Comparison of ENCODE assay signal across 15 cellular contexts in the genomic region with DNA sequence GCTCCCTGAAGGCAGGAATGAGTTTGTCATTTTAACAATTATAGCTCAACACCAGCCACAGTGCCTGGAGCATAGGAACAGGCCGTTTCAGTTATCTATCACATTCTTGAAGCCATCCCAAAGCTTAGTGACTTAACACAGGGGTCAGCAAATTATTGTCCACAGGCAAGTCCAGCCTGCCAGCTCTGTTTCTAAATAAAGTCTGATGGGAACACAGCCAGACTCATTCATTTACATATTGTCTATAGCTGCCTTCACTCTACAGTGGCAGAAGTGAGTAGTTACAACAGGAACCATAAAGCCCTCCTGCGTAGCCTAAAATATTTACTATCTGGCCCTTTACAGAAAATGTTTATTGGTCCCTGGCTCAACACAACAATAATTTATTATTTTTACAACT.
"Had no signal": no experiment of that assay in that cellular context is flagged by ENCODE, and none has a peak within 500 bp of the region (broad histone marks: within the 10 kb centered on the region; RNA-seq: fewer than 3 reads in every experiment).

No MANE protein-coding gene starts in this region.

- H3K9me3 ChIP-seq: psoas muscle, testis, upper lobe of left lung had no signal

- H3K9ac ChIP-seq: neural progenitor cell had no signal

- H3K4me3 ChIP-seq: neural progenitor cell, psoas muscle, sigmoid colon, spleen, testis, upper lobe of left lung had no signal

- H3K36me3 ChIP-seq: neural progenitor cell, sigmoid colon, spleen, upper lobe of left lung had no signal

- H3K4me1 ChIP-seq: neural progenitor cell, sigmoid colon, testis, upper lobe of left lung had no signal

- ATAC-seq: activated CD4-positive, alpha-beta T cell treated with anti-CD3 and anti-CD28 coated beads for 36 hours; naive thymus-derived CD4-positive, alpha-beta T cell; psoas muscle; WTC11 had no signal

- H3K27ac ChIP-seq: neural progenitor cell, psoas muscle, sigmoid colon, spleen, testis, upper lobe of left lung had no signal

- DNase-seq: activated CD4-positive, alpha-beta memory T cell treated with anti-CD3 and anti-CD28 coated beads for 36 hours; activated CD4-positive, alpha-beta T cell treated with anti-CD3 and anti-CD28 coated beads for 36 hours; activated T-cell treated with anti-CD3 and anti-CD28 coated beads for 4 hours; central memory CD4-positive, alpha-beta T cell; endodermal cell; mesenchymal stem cell; naive thymus-derived CD4-positive, alpha-beta T cell; psoas muscle; sigmoid colon; spleen; stimulated activated CD4-positive, alpha-beta T cell treated with anti-CD3 and anti-CD28 coated beads, Interleukin-4, amount 100 ng/mL, for 4 hours; testis; upper lobe of left lung had no signal

- H3K27me3 ChIP-seq: neural progenitor cell, sigmoid colon, spleen, testis, upper lobe of left lung had no signal
